In genomic region chr17:75940727-75941441, GRCh38 we compare ENCODE assay signal across 8 cellular contexts. TPM values are rescaled to one million over a fixed set of nuclear protein-coding genes. Genes with fewer than 3 reads are reported as not detected.
A peak's percentile ranks its signal among the peaks of the same experiment; 100 is the strongest.
DNase-seq lines count a peak whose midpoint lies in the region; ATAC-seq and TF ChIP-seq lines count a peak whose summit lies in the region.

Gene FBF1 (minus strand): TSS chr17:75941042. CDS start chr17:75938149, 2,893 bp downstream.

- peak within 1 kb of the TSS; percentile 87 to 91 (median 90) for H3K9ac ChIP-seq in skeletal muscle tissue (ENCODE audit: low read depth in 1 of 3, low read length in 3 of 3)

- TF ChIP-seq CTCF in A673 (conservative IDR thresholded peaks at IDR 0.05; ENCODE audit: low read depth, low read length) (no peak), VCaP (conservative IDR thresholded peaks at IDR 0.05) (0 out of 2 replicates have a peak, but pooled peaks have one; percentile 13)

- H3K27me3 ChIP-seq in A673 (replicated peaks; ENCODE audit: insufficient read depth, low read depth, low read length, poor library complexity) (no peaks in the 10 kb centered on the region), skeletal muscle tissue (ENCODE audit: control insufficient read depth in 3 of 3, insufficient read depth in 3 of 3, low read length in 3 of 3) (no peaks in the 10 kb centered on the region)

- no TSS peak for BruUV-seq in A673 (replicated peaks; lab: Mats Ljungman, UMichigan)

- H3K4me1 ChIP-seq in A673 (ENCODE audit: insufficient read depth, low read length, poor library complexity, severe bottlenecking) (peaks cover 11% of the 10 kb centered on the region), skeletal muscle tissue (ENCODE audit: control insufficient read depth in 3 of 3, insufficient read depth in 3 of 3, low read length in 3 of 3) (peaks cover 7 to 18% (median 13%) of the 10 kb centered on the region in 3 donors)

- H3K9me3 ChIP-seq in A673 (ENCODE audit: low read depth, low read length, poor library complexity, severe bottlenecking) (no peaks in the 10 kb centered on the region), iPS-18c (ENCODE audit: control insufficient read depth, insufficient read depth, low read length) (no peaks in the 10 kb centered on the region), skeletal muscle tissue (ENCODE audit: control insufficient read depth in 3 of 3, low read length in 3 of 3) (no peaks in the 10 kb centered on the region)

- peak; percentile 98 for DNase-seq in A673 (ENCODE audit: low spot score)
- peak; percentile 98 for DNase-seq in NCI-H2196 treated with DMSO at 0.1 percent for 48 hours (lab: John Stamatoyannopoulos, UW; ENCODE audit: unreplicated experiment)
- peak; percentile 96 to 98 for DNase-seq in T47D (ENCODE audit: low read depth in 1 of 2, low spot score in 1 of 2)

- peak within 1 kb of the TSS; percentile 91 for H3K27ac ChIP-seq in A673 (ENCODE audit: low read depth, low read length, poor library complexity, severe bottlenecking)
- H3K27ac ChIP-seq in VCaP, result peak within 1 kb of the TSS; percentile 77
- H3K27ac ChIP-seq in skeletal muscle tissue (ENCODE audit: low read depth, low read length), result peak within 1 kb of the TSS; percentile 62

- in situ Hi-C loops in T47D (cut with HindIII; ENCODE audit: low pct_unique_long_range_greater_than_20kb, low sequenced_read_pairs), result no loop called here

- H3K36me3 ChIP-seq in A673 (ENCODE audit: insufficient read depth, low read length, poor library complexity, severe bottlenecking), result peaks cover under 1% of the 10 kb centered on the region
- peaks cover 0 to 4% (median 0%) of the 10 kb centered on the region in 3 donors for H3K36me3 ChIP-seq in skeletal muscle tissue (ENCODE audit: control insufficient read depth in 3 of 3, insufficient read depth in 3 of 3, low read length in 3 of 3)

- intact Hi-C loops in A673 (cut with micrococcal nuclease; ENCODE audit: unreplicated experiment), result no loop called here

- CTCF ChIA-PET in A673 (lab: Charles Lee), result interaction anchor here (0.6 to 0.9 kb wide), 3 partner anchors 10 to 97 kb away, joined by 3 read pairs; no protein-coding TSS in a partner anchor

- ATAC-seq in GM18868 (IDR thresholded peaks at IDR 0.05; ENCODE audit: unreplicated experiment) (peak; percentile 97), HG03135 (IDR thresholded peaks at IDR 0.05; ENCODE audit: unreplicated experiment) (peak; percentile 88)

- H3K4me3 ChIP-seq in A673 (ENCODE audit: low read depth, low read length, poor library complexity, severe bottlenecking) (peak within 1 kb of the TSS; percentile 90), iPS-18c (ENCODE audit: insufficient read depth, low read depth, low read length) (peak within 1 kb of the TSS; percentile 89), skeletal muscle tissue (ENCODE audit: low read length in 3 of 3) (peak within 1 kb of the TSS; percentile 83 to 91 (median 88))

- POLR2A ChIA-PET in A673 (lab: Charles Lee; ENCODE audit: low non-redundant PET), result no interaction called here

RNA-seq across cellular contexts. Expression of gene FBF1, which starts in this region (rescaled TPM):
- total RNA-seq in A673 (2021) (34.4 and 35.6 TPM in 2 replicates), skeletal muscle tissue (6.3 TPM)

Comparison
In these comparisons a context has a peak if more than half of its experiments do, and no peak if none do; other contexts are left out.
1. Peak in every context shown above with its lines: DNase-seq, ATAC-seq, H3K4me3 ChIP-seq and H3K27ac ChIP-seq.